Comparison of ENCODE assay signal across 19 cellular contexts in the genomic region with DNA sequence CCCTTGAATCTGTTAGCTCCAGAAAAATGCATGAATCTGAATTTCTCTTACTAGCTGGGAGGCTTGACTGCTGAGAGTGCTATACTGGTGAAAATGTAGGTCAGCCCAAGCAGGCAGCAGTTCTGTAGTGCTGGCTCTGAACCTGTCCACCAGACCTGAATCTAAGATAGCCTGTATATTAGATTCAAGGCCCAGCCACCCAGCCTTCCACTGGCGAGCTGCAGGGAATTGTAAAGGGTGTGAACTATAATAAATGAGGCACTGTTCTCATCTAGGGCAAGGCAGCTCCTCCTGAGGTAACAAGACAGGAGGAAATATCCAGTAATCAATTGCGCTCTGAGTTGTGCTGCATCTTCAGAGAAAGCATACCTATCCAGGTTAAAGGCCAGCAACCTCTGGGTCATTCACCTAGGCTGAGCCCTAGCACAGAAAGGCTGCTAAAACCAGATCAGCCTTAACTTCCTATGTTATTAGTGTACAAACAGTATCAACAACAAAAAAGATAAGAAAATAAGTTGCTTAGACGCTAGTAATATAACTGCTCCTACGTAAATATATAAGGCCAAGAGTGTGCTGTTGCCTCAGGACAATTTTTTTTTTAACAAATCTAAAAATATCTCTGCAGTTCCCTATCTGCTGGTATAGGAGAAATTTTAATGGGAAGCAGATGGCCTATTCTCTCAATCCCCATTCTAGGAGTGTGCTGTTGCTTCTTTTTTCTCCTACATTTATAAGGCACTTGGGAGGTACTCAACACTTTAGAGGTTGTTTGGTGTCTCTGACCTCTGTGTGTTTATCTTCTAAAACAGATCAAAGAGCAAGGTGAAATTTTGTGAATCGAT.
DNase-seq lines count a peak whose midpoint lies in the region; ATAC-seq and TF ChIP-seq lines count a peak whose summit lies in the region.
"Had no signal": no experiment of that assay in that cellular context is flagged by ENCODE, and none has a peak within 500 bp of the region (broad histone marks: within the 10 kb centered on the region; RNA-seq: fewer than 3 reads in every experiment).

No MANE protein-coding gene starts in this region.

- intact Hi-C loops in left colon (cut with DNase I, micrococcal nuclease): no loop called here

- H3K27me3 ChIP-seq in cardiac muscle cell: no peaks in the 10 kb centered on the region
- no peaks in the 10 kb centered on the region for H3K27me3 ChIP-seq in right atrium auricular region
- no peaks in the 10 kb centered on the region for H3K27me3 ChIP-seq in MM.1S (replicated peaks; ENCODE audit: insufficient read depth, low read length)
- H3K27me3 ChIP-seq: colonic mucosa, heart right ventricle, ovary, upper lobe of right lung had no signal

- DNase-seq in cardiac muscle cell (ENCODE audit: low read depth in 1 of 2, low spot score in 1 of 2) (peak; percentile 11 to 20), right atrium auricular region (ENCODE audit: low spot score) (no peak), left colon (peak in 1 of 2 donors; percentile 21), MM.1S (no peak), occipital lobe (lab: John Stamatoyannopoulos, UW) (no peak)
- DNase-seq: colonic mucosa; GF-D8; heart right ventricle; islet precursor cell; NCI-H1436 treated with DMSO at 0.1 percent for 48 hours; NCI-H510A treated with DMSO at 0.1 percent for 48 hours; ovary; PC-9; stimulated activated naive CD4-positive, alpha-beta T cell treated with Interleukin-2 at 50 U/mL for 16 hours; upper lobe of right lung had no signal

- peak; percentile 96 for ATAC-seq in left colon
- ATAC-seq in GM19324 (IDR thresholded peaks at IDR 0.05; ENCODE audit: low FRiP score, unreplicated experiment): no peak
- no peak for ATAC-seq in HG02840 (IDR thresholded peaks at IDR 0.05; ENCODE audit: low FRiP score, unreplicated experiment)
- ATAC-seq: activated T-helper 17 cell treated with anti-CD3 and anti-CD28 coated beads, Interleukin-2, amount 50 U/mL, for 72 hours; upper lobe of right lung had no signal

- H4K20me1 ChIP-seq in MM.1S (ENCODE audit: insufficient read depth, low read length): no peaks in the 10 kb centered on the region

- peak overlapping the region; percentile 68 for H3K27ac ChIP-seq in cardiac muscle cell
- no peak overlapping the region for H3K27ac ChIP-seq in right atrium auricular region
- H3K27ac ChIP-seq in angular gyrus (ENCODE audit: low read depth, low read length): peak overlapping the region; percentile 46
- no peak overlapping the region for H3K27ac ChIP-seq in MM.1S (ENCODE audit: low read length)
- H3K27ac ChIP-seq: colonic mucosa, ovary, PC-9, upper lobe of right lung had no signal

- H3K4me3 ChIP-seq in cardiac muscle cell: no peak overlapping the region
- no peak overlapping the region for H3K4me3 ChIP-seq in right atrium auricular region
- no peak overlapping the region for H3K4me3 ChIP-seq in MM.1S (ENCODE audit: low read length)
- H3K4me3 ChIP-seq: colonic mucosa, heart right ventricle, ovary, PC-9, upper lobe of right lung had no signal

- no peak overlapping the region for H2AFZ ChIP-seq in MM.1S (ENCODE audit: low read length)
- H2AFZ ChIP-seq: PC-9 had no signal

- H3K4me1 ChIP-seq in cardiac muscle cell (ENCODE audit: low read depth) (peaks cover 24% of the 10 kb centered on the region), right atrium auricular region (peaks cover 0 to 19% of the 10 kb centered on the region in 2 donors), MM.1S (ENCODE audit: low read length) (no peaks in the 10 kb centered on the region)
- H3K4me1 ChIP-seq: colonic mucosa, upper lobe of right lung had no signal

- no peak overlapping the region for H3K9ac ChIP-seq in MM.1S (ENCODE audit: low read length)

- H3K9me3 ChIP-seq in cardiac muscle cell (ENCODE audit: low read depth): no peaks in the 10 kb centered on the region
- H3K9me3 ChIP-seq in right atrium auricular region: no peaks in the 10 kb centered on the region
- no peaks in the 10 kb centered on the region for H3K9me3 ChIP-seq in MM.1S (replicated peaks; ENCODE audit: insufficient read depth, low read length)
- H3K9me3 ChIP-seq: colonic mucosa, heart right ventricle, ovary, upper lobe of right lung had no signal

- no peaks in the 10 kb centered on the region for H3K9me2 ChIP-seq in MM.1S (replicated peaks; ENCODE audit: insufficient read depth, low read length)

- TF ChIP-seq CTCF in cardiac muscle cell (IDR thresholded peaks at IDR 0.05; ENCODE audit: low read depth, low read length) (no peak), right atrium auricular region (IDR thresholded peaks at IDR 0.05) (no peak), MM.1S (IDR thresholded peaks at IDR 0.05; ENCODE audit: low read length) (no peak)

- H3K4me2 ChIP-seq in MM.1S (ENCODE audit: low read depth, low read length): no peak overlapping the region
- H3K4me2 ChIP-seq: PC-9 had no signal

- H3K36me3 ChIP-seq in cardiac muscle cell (no peaks in the 10 kb centered on the region), right atrium auricular region (no peaks in the 10 kb centered on the region), MM.1S (replicated peaks; ENCODE audit: insufficient read depth, low read length) (no peaks in the 10 kb centered on the region)
- H3K36me3 ChIP-seq: colonic mucosa, heart right ventricle, ovary, upper lobe of right lung had no signal

- no peaks in the 10 kb centered on the region for H3F3A ChIP-seq in MM.1S (ENCODE audit: insufficient read depth, low read length)

- no peaks in the 10 kb centered on the region for H3K79me2 ChIP-seq in MM.1S (ENCODE audit: low read length)

Comparison
In these comparisons a context has a peak if more than half of its experiments do, and no peak if none do; other contexts are left out.
1. DNase-seq: peak in cardiac muscle cell (2 of 2); none in right atrium auricular region (single experiment), MM.1S (single experiment) and occipital lobe (single experiment).
2. H3K27ac ChIP-seq: peak in cardiac muscle cell (single experiment) and angular gyrus (single experiment); none in right atrium auricular region (0 of 2) and MM.1S (single experiment).